In genomic region chr20:50876063-50876685, GRCh38 we compare ENCODE assay signal across 17 cellular contexts. TPM values are rescaled to one million over a fixed set of nuclear protein-coding genes. Genes with fewer than 3 reads are reported as not detected.
DNase-seq lines count a peak whose midpoint lies in the region; ATAC-seq lines count a peak whose summit lies in the region.
"Had no signal": no experiment of that assay in that cellular context is flagged by ENCODE, and none has a peak within 500 bp of the region (broad histone marks: within the 10 kb centered on the region; RNA-seq: fewer than 3 reads in every experiment).

No MANE protein-coding gene starts in this region.

- H3K4me1 ChIP-seq in right cardiac atrium (ENCODE audit: control insufficient read depth, insufficient read depth, low read length): no peaks in the 10 kb centered on the region
- H3K4me1 ChIP-seq: Caco-2 had no signal

- ATAC-seq in right cardiac atrium (no peak), sciatic nerve (no peak), HG03571 (IDR thresholded peaks at IDR 0.05; ENCODE audit: unreplicated experiment) (no peak)
- ATAC-seq: HCT116 had no signal

- no peaks in the 10 kb centered on the region for H3K27me3 Mint-ChIP-seq in activated T-cell treated with anti-CD3 and anti-CD28 coated beads, Interleukin-2, amount 50 U/mL, for 24 hours

- H3K27ac ChIP-seq in right cardiac atrium (ENCODE audit: low read length): no peak overlapping the region
- H3K27ac ChIP-seq: BLaER1, GM23248 had no signal

- H3K36me3 Mint-ChIP-seq in activated T-cell treated with anti-CD3 and anti-CD28 coated beads, Interleukin-2, amount 50 U/mL, for 24 hours (ENCODE audit: low read depth): peaks cover 32% of the 10 kb centered on the region

- H3K27me3 ChIP-seq in right cardiac atrium (ENCODE audit: control insufficient read depth, insufficient read depth): no peaks in the 10 kb centered on the region
- H3K27me3 ChIP-seq: BLaER1 had no signal

- no peaks in the 10 kb centered on the region for H3K9me3 ChIP-seq in right cardiac atrium (ENCODE audit: control insufficient read depth, low read length)
- H3K9me3 ChIP-seq: BLaER1, Caco-2 had no signal

- H3K4me3 Mint-ChIP-seq in activated T-cell treated with anti-CD3 and anti-CD28 coated beads, Interleukin-2, amount 50 U/mL, for 24 hours: no peak overlapping the region
- H3K4me3 Mint-ChIP-seq: CD8-positive, alpha-beta memory T cell had no signal

- H3K4me1 Mint-ChIP-seq in activated T-cell treated with anti-CD3 and anti-CD28 coated beads, Interleukin-2, amount 50 U/mL, for 24 hours (ENCODE audit: low read depth): no peaks in the 10 kb centered on the region

- intact Hi-C loops in cardiac septum (cut with DNase I) (no loop called here), right cardiac atrium (cut with DNase I) (no loop called here), sciatic nerve (cut with DNase I) (no loop called here)

- H3K4me3 ChIP-seq in right cardiac atrium (ENCODE audit: low read length): no peak overlapping the region
- H3K4me3 ChIP-seq: BLaER1, GM23248 had no signal

- DNase-seq in cardiac septum (ENCODE audit: low spot score): peak; percentile 63
- DNase-seq in right cardiac atrium: no peak
- peak; percentile 72 for DNase-seq in mesenteric fat pad (ENCODE audit: low spot score)
- peak; percentile 48 for DNase-seq in sciatic nerve (ENCODE audit: low spot score)
- DNase-seq in activated T-cell treated with anti-CD3 and anti-CD28 coated beads, Interleukin-2, amount 50 U/mL, for 1 hour: no peak
- no peak for DNase-seq in activated T-cell treated with anti-CD3 and anti-CD28 coated beads, Interleukin-2, amount 50 U/mL, for 24 hours
- no peak for DNase-seq in NCI-H345 (lab: John Stamatoyannopoulos, UW)
- DNase-seq: 8988T; AML-193; Caco-2; CD8-positive, alpha-beta memory T cell; DMS53; GF-D8; GM23248 had no signal

- 95% methylated on average over 19 of the region's 19 CpGs for WGBS in right cardiac atrium

- H3K27ac Mint-ChIP-seq in activated T-cell treated with anti-CD3 and anti-CD28 coated beads, Interleukin-2, amount 50 U/mL, for 24 hours: no peak overlapping the region
- H3K27ac Mint-ChIP-seq: CD8-positive, alpha-beta memory T cell had no signal

- H3K9me3 Mint-ChIP-seq in activated T-cell treated with anti-CD3 and anti-CD28 coated beads, Interleukin-2, amount 50 U/mL, for 24 hours: no peaks in the 10 kb centered on the region
- H3K9me3 Mint-ChIP-seq: CD8-positive, alpha-beta memory T cell had no signal

RNA-seq across cellular contexts. Expression of gene ADNP, which starts 55.1 kb away (rescaled TPM):
- total RNA-seq in cardiac septum (32.8 TPM), right cardiac atrium (10 to 100 TPM; 35.7 to 44.1 (median 39.6) TPM), mesenteric fat pad (42.0 TPM), sciatic nerve (57.6 TPM)
- 16.3 TPM for polyA plus RNA-seq in right cardiac atrium

Comparison
In these comparisons a context has a peak if more than half of its experiments do, and no peak if none do; other contexts are left out.
1. DNase-seq: peak in cardiac septum (single experiment), mesenteric fat pad (single experiment) and sciatic nerve (single experiment); none in right cardiac atrium (0 of 3), activated T-cell treated with anti-CD3 and anti-CD28 coated beads, Interleukin-2, amount 50 U/mL, for 1 hour (single experiment), activated T-cell treated with anti-CD3 and anti-CD28 coated beads, Interleukin-2, amount 50 U/mL, for 24 hours (single experiment) and NCI-H345 (single experiment).